In the genomic region with DNA sequence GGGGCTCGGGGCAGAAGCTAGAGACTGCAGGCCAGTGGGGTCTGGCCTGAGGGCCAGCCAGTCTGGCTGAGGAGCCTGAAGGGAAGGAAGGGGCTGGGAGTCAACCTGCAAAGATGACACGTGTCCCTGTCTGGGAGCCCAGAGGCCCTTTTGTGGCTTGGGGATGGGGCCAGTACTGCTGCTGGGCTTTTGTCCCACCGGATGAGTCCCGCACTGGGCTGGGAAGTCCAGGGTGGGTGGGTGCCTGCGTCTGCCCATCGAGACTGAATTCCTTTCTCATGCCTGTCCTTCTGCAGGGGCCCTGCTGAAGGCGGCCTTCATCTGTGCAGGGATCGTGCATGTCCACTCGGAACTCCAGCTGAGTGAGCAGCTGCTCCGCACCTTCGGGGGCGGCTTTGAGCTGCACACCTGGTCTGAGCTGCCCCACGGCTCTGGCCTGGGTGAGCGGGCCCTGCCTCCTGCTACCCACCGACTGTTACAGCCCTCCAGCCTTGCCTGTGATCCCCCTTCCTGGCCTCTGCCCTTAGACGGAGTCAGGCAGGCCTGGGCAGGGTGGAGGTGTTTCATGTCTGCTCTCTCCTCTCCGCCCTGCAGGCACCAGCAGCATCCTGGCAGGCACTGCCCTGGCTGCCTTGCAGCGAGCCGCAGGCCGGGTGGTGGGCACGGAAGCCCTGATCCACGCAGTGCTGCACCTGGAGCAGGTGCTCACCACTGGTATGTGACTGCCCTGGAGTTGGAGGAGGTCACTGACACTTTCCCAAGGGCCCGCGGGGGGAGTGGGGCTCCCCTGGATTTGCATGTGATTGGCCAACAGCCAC, we compare ENCODE assay signal across 2 cellular contexts.
TF ChIP-seq lines count a peak whose summit lies in the region.

No MANE protein-coding gene starts in this region.

TF ChIP-seq in GM23338, 12 proteins besides CTCF, POLR2A, EP300 and RAD21 (continues in another document):
- no peak for TF ChIP-seq JUNB (IDR thresholded peaks at IDR 0.05; ENCODE audit: unreplicated experiment)
- TF ChIP-seq ZNF114 (CRISPR knock-in tag; IDR thresholded peaks at IDR 0.05): no peak
- TF ChIP-seq ZNF331 (CRISPR knock-in tag; IDR thresholded peaks at IDR 0.05; ENCODE audit: low read depth): no peak
- TF ChIP-seq POLR2AphosphoS5 (IDR thresholded peaks at IDR 0.05; ENCODE audit: low read depth): no peak
- no peak for TF ChIP-seq CREB1 (CRISPR knock-in tag; IDR thresholded peaks at IDR 0.05; ENCODE audit: low read depth)
- no peak for TF ChIP-seq NANOG (IDR thresholded peaks at IDR 0.05; ENCODE audit: borderline replicate concordance)
- no peak for TF ChIP-seq STAT1 (IDR thresholded peaks at IDR 0.05; ENCODE audit: unreplicated experiment)
- TF ChIP-seq ETS1 (IDR thresholded peaks at IDR 0.05): no peak
- TF ChIP-seq REST (IDR thresholded peaks at IDR 0.05; ENCODE audit: unreplicated experiment): no peak
- no peak for TF ChIP-seq EZH2 (IDR thresholded peaks at IDR 0.05; ENCODE audit: low read depth, unreplicated experiment)
- no peak for TF ChIP-seq EZH2phosphoT487 (IDR thresholded peaks at IDR 0.05; ENCODE audit: unreplicated experiment)

TF ChIP-seq in IMR-90, 13 proteins besides CTCF, POLR2A, EP300 and RAD21:
- TF ChIP-seq RCOR1 (IDR thresholded peaks at IDR 0.05; ENCODE audit: insufficient replicate concordance, low read length) (no peak), MAZ (IDR thresholded peaks at IDR 0.05; ENCODE audit: borderline replicate concordance, low read depth, low read length) (no peak), NFE2L2 (IDR thresholded peaks at IDR 0.05; ENCODE audit: low read depth, low read length) (no peak), CEBPB (IDR thresholded peaks at IDR 0.05; ENCODE audit: low read depth, low read length) (no peak), MAFK (IDR thresholded peaks at IDR 0.05; ENCODE audit: low read depth, low read length) (no peak), ELK1 (IDR thresholded peaks at IDR 0.05; ENCODE audit: borderline replicate concordance, low read depth, low read length) (no peak), MXI1 (IDR thresholded peaks at IDR 0.05; ENCODE audit: borderline replicate concordance, low read depth, low read length) (no peak), RFX5 (IDR thresholded peaks at IDR 0.05; ENCODE audit: low read depth, low read length) (no peak), FOS (IDR thresholded peaks at IDR 0.05; ENCODE audit: low read depth, low read length) (no peak), CHD1 (IDR thresholded peaks at IDR 0.05; ENCODE audit: low read depth, low read length) (no peak), SMC3 (IDR thresholded peaks at IDR 0.05; ENCODE audit: low read depth, low read length) (no peak), BHLHE40 (IDR thresholded peaks at IDR 0.05; ENCODE audit: low read depth, low read length) (no peak)
- TF ChIP-seq, protein P1, sequence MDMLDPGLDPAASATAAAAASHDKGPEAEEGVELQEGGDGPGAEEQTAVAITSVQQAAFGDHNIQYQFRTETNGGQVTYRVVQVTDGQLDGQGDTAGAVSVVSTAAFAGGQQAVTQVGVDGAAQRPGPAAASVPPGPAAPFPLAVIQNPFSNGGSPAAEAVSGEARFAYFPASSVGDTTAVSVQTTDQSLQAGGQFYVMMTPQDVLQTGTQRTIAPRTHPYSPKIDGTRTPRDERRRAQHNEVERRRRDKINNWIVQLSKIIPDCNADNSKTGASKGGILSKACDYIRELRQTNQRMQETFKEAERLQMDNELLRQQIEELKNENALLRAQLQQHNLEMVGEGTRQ (IDR thresholded peaks at IDR 0.05; ENCODE audit: low read depth, low read length): no peak
TF ChIP-seq in IMR-90: peak in this region for 0.
